Comparison of ENCODE assay signal across 14 cellular contexts in genomic region chr3:71025516-71025915, GRCh38.
DNase-seq lines count a peak whose midpoint lies in the region; ATAC-seq and TF ChIP-seq lines count a peak whose summit lies in the region.
"Had no signal": no experiment of that assay in that cellular context is flagged by ENCODE, and none has a peak within 500 bp of the region (broad histone marks: within the 10 kb centered on the region; RNA-seq: fewer than 3 reads in every experiment).

No MANE protein-coding gene starts in this region.

- no peaks in the 10 kb centered on the region for H3K9me3 Mint-ChIP-seq in CD4-positive, alpha-beta memory T cell
- no peaks in the 10 kb centered on the region for H3K9me3 Mint-ChIP-seq in osteocyte (ENCODE audit: unreplicated experiment)

- CTCF ChIA-PET in CD4-positive, alpha-beta memory T cell (lab: Charles Lee; ENCODE audit: partially characterized antibody), result no interaction called here

- no peaks in the 10 kb centered on the region for H4K20me1 ChIP-seq in MM.1S (ENCODE audit: insufficient read depth, low read length)

- H3K4me1 ChIP-seq in CD4-positive, alpha-beta memory T cell (ENCODE audit: insufficient read depth, low read length), result peaks cover 61% of the 10 kb centered on the region
- H3K4me1 ChIP-seq in MM.1S (ENCODE audit: low read length) (no peaks in the 10 kb centered on the region), endocrine pancreas (ENCODE audit: control insufficient read depth, insufficient read depth, low read length) (peaks cover 26% of the 10 kb centered on the region)
- H3K4me1 ChIP-seq: SJSA1 had no signal

- H2AFZ ChIP-seq in MM.1S (ENCODE audit: low read length), result no peak overlapping the region

- peaks cover 54 to 96% (median 78%) of the 10 kb centered on the region in 4 donors for H3K4me1 Mint-ChIP-seq in CD4-positive, alpha-beta memory T cell
- H3K4me1 Mint-ChIP-seq in osteocyte (ENCODE audit: unreplicated experiment), result peaks cover 59% of the 10 kb centered on the region

- no peaks in the 10 kb centered on the region for H3K27me3 ChIP-seq in CD4-positive, alpha-beta memory T cell (ENCODE audit: insufficient read depth, low read length)
- H3K27me3 ChIP-seq in MM.1S (replicated peaks; ENCODE audit: insufficient read depth, low read length), result no peaks in the 10 kb centered on the region
- no peaks in the 10 kb centered on the region for H3K27me3 ChIP-seq in endocrine pancreas (ENCODE audit: control insufficient read depth, insufficient read depth, low read length)
- H3K27me3 ChIP-seq: SJSA1 had no signal

- no peaks in the 10 kb centered on the region for H3K9me2 ChIP-seq in MM.1S (replicated peaks; ENCODE audit: insufficient read depth, low read length)

- DNase-seq in CD4-positive, alpha-beta memory T cell, result no peak
- DNase-seq in MM.1S (no peak), osteocyte (ENCODE audit: extremely low spot score, unreplicated experiment) (no peak), left cardiac atrium (no peak), DMS153 treated with DMSO at 0.1 percent for 48 hours (lab: John Stamatoyannopoulos, UW; ENCODE audit: unreplicated experiment) (no peak), NCI-H69 (lab: John Stamatoyannopoulos, UW) (no peak)
- DNase-seq in activated CD8-positive, alpha-beta memory T cell treated with anti-CD3 and anti-CD28 coated beads for 24 hours, result no peak
- DNase-seq: C1 segment of cervical spinal cord; midbrain; NCI-H2171; stimulated activated CD4-positive, alpha-beta T cell treated with anti-CD3 and anti-CD28 coated beads, Interleukin-4, amount 100 ng/mL, for 1 hour had no signal

- POLR2A ChIA-PET in CD4-positive, alpha-beta memory T cell (lab: Charles Lee; ENCODE audit: partially characterized antibody), result no interaction called here

- ATAC-seq in left cardiac atrium, result no peak
- ATAC-seq: GM12878 had no signal

- intact Hi-C loops in CD4-positive, alpha-beta memory T cell (cut with micrococcal nuclease), result loop anchor here (2.0 kb wide), 1 partner anchor 15 kb away; no protein-coding TSS in a partner anchor
- intact Hi-C loops in left cardiac atrium (cut with DNase I), result no loop called here

- H3K4me2 ChIP-seq in MM.1S (ENCODE audit: low read depth, low read length), result peak overlapping the region; percentile 19; the same call in 1 of the 2 replicates

- no peak overlapping the region for H3K27ac ChIP-seq in CD4-positive, alpha-beta memory T cell (ENCODE audit: low read depth, low read length)
- H3K27ac ChIP-seq in MM.1S (ENCODE audit: low read length), result no peak overlapping the region; the same call in 1 of the 2 replicates
- H3K27ac ChIP-seq: SJSA1 had no signal

- H3K36me3 ChIP-seq in CD4-positive, alpha-beta memory T cell (ENCODE audit: insufficient read depth, low read length), result peaks cover 19% of the 10 kb centered on the region
- H3K36me3 ChIP-seq in MM.1S (replicated peaks; ENCODE audit: insufficient read depth, low read length) (no peaks in the 10 kb centered on the region), endocrine pancreas (ENCODE audit: control insufficient read depth, insufficient read depth, low read length) (no peaks in the 10 kb centered on the region)

- H3K79me2 ChIP-seq in MM.1S (ENCODE audit: low read length), result peaks cover 66% of the 10 kb centered on the region

- H3K4me3 ChIP-seq in CD4-positive, alpha-beta memory T cell (ENCODE audit: low read length in 2 of 2), result no peak overlapping the region
- H3K4me3 ChIP-seq in MM.1S (ENCODE audit: low read length), result no peak overlapping the region
- H3K4me3 ChIP-seq in endocrine pancreas (ENCODE audit: control insufficient read depth, insufficient read depth, low read length), result peak overlapping the region; percentile 36
- H3K4me3 ChIP-seq: GM12878, SJSA1 had no signal

- H3K9me3 ChIP-seq in CD4-positive, alpha-beta memory T cell (ENCODE audit: control insufficient read depth in 1 of 2, low read length in 2 of 2), result no peaks in the 10 kb centered on the region
- H3K9me3 ChIP-seq in MM.1S (replicated peaks; ENCODE audit: insufficient read depth, low read length) (no peaks in the 10 kb centered on the region), endocrine pancreas (ENCODE audit: control insufficient read depth, low read length) (no peaks in the 10 kb centered on the region)
- H3K9me3 ChIP-seq: SJSA1 had no signal

- peak overlapping the region in 5 of 8 donors; percentile 4 to 68 (median 32) for H3K4me3 Mint-ChIP-seq in CD4-positive, alpha-beta memory T cell
- H3K4me3 Mint-ChIP-seq in osteocyte (ENCODE audit: unreplicated experiment), result no peak overlapping the region

- peaks cover 14 to 69% of the 10 kb centered on the region in 2 donors for H3K36me3 Mint-ChIP-seq in CD4-positive, alpha-beta memory T cell
- peaks cover 58% of the 10 kb centered on the region for H3K36me3 Mint-ChIP-seq in osteocyte (ENCODE audit: unreplicated experiment)

- H3F3A ChIP-seq in MM.1S (ENCODE audit: insufficient read depth, low read length), result no peaks in the 10 kb centered on the region

- H3K27me3 Mint-ChIP-seq in CD4-positive, alpha-beta memory T cell, result no peaks in the 10 kb centered on the region
- no peaks in the 10 kb centered on the region for H3K27me3 Mint-ChIP-seq in osteocyte (ENCODE audit: unreplicated experiment)

- TF ChIP-seq CTCF in MM.1S (IDR thresholded peaks at IDR 0.05; ENCODE audit: low read length) (no peak), osteocyte (IDR thresholded peaks at IDR 0.05) (no peak)

- no peak overlapping the region for H3K9ac ChIP-seq in MM.1S (ENCODE audit: low read length)
- no peak overlapping the region for H3K9ac ChIP-seq in endocrine pancreas (ENCODE audit: control insufficient read depth, insufficient read depth, low read length)

- peak overlapping the region; percentile 21 to 86 (median 72) for H3K27ac Mint-ChIP-seq in CD4-positive, alpha-beta memory T cell
- H3K27ac Mint-ChIP-seq in osteocyte (ENCODE audit: unreplicated experiment), result peak overlapping the region; percentile 65
